1 cellular context compared by ENCODE assay signal in genomic region chr16:11402051-11402744, GRCh38.
TF ChIP-seq lines count a peak whose summit lies in the region.

No MANE protein-coding gene starts in this region.

TF ChIP-seq in HepG2, 621 proteins besides CTCF, POLR2A, EP300 and RAD21 (continued from another document):
- TF ChIP-seq ZNF687 (CRISPR knock-in tag; IDR thresholded peaks at IDR 0.05) = peak; percentile 7; the same call in 1 of the 2 replicates
- TF ChIP-seq ETV5 (CRISPR knock-in tag; IDR thresholded peaks at IDR 0.05; ENCODE audit: borderline replicate concordance) = no peak
- TF ChIP-seq ZNF207 (IDR thresholded peaks at IDR 0.05; ENCODE audit: borderline replicate concordance) = no peak
- TF ChIP-seq ARNTL (CRISPR knock-in tag; IDR thresholded peaks at IDR 0.05) = no peak
- 0 out of 2 replicates have a peak, but pooled peaks have one; percentile 39 for TF ChIP-seq DR1 (CRISPR knock-in tag; IDR thresholded peaks at IDR 0.05)
- no peak for TF ChIP-seq BHLHE40 (IDR thresholded peaks at IDR 0.05; ENCODE audit: low read length)
- no peak for TF ChIP-seq SOX6 (IDR thresholded peaks at IDR 0.05)
- 0 out of 2 replicates have a peak, but pooled peaks have one; percentile 4 for TF ChIP-seq SOX6 (CRISPR knock-in tag; IDR thresholded peaks at IDR 0.05)
- TF ChIP-seq ZNF547 (CRISPR knock-in tag; IDR thresholded peaks at IDR 0.05) = no peak
- no peak for TF ChIP-seq ZNF274 (CRISPR knock-in tag; IDR thresholded peaks at IDR 0.05)
